21 cellular contexts compared by ENCODE assay signal in genomic region chr11:69390561-69390960, GRCh38.
"Had no signal": no experiment of that assay in that cellular context is flagged by ENCODE, and none has a peak within 500 bp of the region (broad histone marks: within the 10 kb centered on the region; RNA-seq: fewer than 3 reads in every experiment).

No MANE protein-coding gene starts in this region.

- H3K27ac ChIP-seq: brain microvascular endothelial cell, cardiac muscle cell, WERI-Rb-1 had no signal

- H3K4me3 Mint-ChIP-seq: activated CD8-positive, alpha-beta T cell treated with anti-CD3 and anti-CD28 coated beads, Interleukin-2, amount 10 ng/mL, durations not matched to agents 7 days and 5 days had no signal

- ATAC-seq: activated CD4-positive, CD25-positive, alpha-beta regulatory T cell treated with anti-CD3 and anti-CD28 coated beads, Interleukin-2, amount 50 U/mL, for 24 hours; activated CD8-positive, alpha-beta T cell treated with anti-CD3 and anti-CD28 coated beads, Interleukin-2, amount 10 ng/mL, durations not matched to agents 7 days and 5 days; activated naive CD4-positive, alpha-beta T cell treated with anti-CD3 and anti-CD28 coated beads, Interleukin-2, amount 50 U/mL, for 72 hours had no signal

- DNase-seq: activated CD4-positive, alpha-beta T cell treated with anti-CD3 and anti-CD28 coated beads for 4 hours; activated CD8-positive, alpha-beta memory T cell treated with anti-CD3 and anti-CD28 coated beads, Interleukin-2, amount 50 U/mL, for 48 hours; activated CD8-positive, alpha-beta T cell treated with anti-CD3 and anti-CD28 coated beads, Interleukin-2, amount 10 ng/mL, durations not matched to agents 7 days and 5 days; activated naive CD4-positive, alpha-beta T cell treated with Interleukin-2 at 50 U/mL for 16 hours; activated T-cell treated with anti-CD3 and anti-CD28 coated beads, Interleukin-2, amount 50 U/mL, for 1 hour; brain microvascular endothelial cell; cerebellar nuclear complex; MG63; NCI-H1105; NCI-H1436; NCI-H1694 treated with DMSO at 0.1 percent for 48 hours; NCI-H2029 treated with DMSO at 0.1 percent for 48 hours; NCI-H345; NCI-H510A; NCI-H526 treated with DMSO at 0.1 percent for 48 hours; NCI-H82; SIG-M5; WERI-Rb-1 had no signal

- H3K27me3 ChIP-seq: brain microvascular endothelial cell, cardiac muscle cell, MG63 had no signal

- H3K27ac Mint-ChIP-seq: activated CD8-positive, alpha-beta T cell treated with anti-CD3 and anti-CD28 coated beads, Interleukin-2, amount 10 ng/mL, durations not matched to agents 7 days and 5 days; activated naive CD4-positive, alpha-beta T cell treated with anti-CD3 and anti-CD28 coated beads, Interleukin-2, amount 50 U/mL, for 72 hours had no signal

- H3K36me3 ChIP-seq: brain microvascular endothelial cell, cardiac muscle cell, MG63, WERI-Rb-1 had no signal

- H3K4me3 ChIP-seq: cardiac muscle cell, MG63 had no signal
